In genomic region chr20:35312348-35312747, GRCh38 we compare ENCODE assay signal across 12 cellular contexts. TPM values are rescaled to one million over a fixed set of nuclear protein-coding genes. Genes with fewer than 3 reads are reported as not detected.
DNase-seq lines count a peak whose midpoint lies in the region; ATAC-seq, FAIRE-seq and TF ChIP-seq lines count a peak whose summit lies in the region.
"Had no signal": no experiment of that assay in that cellular context is flagged by ENCODE, and none has a peak within 500 bp of the region (broad histone marks: within the 10 kb centered on the region; RNA-seq: fewer than 3 reads in every experiment).

No MANE protein-coding gene starts in this region.

- intact Hi-C loops in kidney (cut with DNase I): no loop called here

- TF ChIP-seq CTCF in endodermal cell (conservative IDR thresholded peaks at IDR 0.05) (no peak), kidney (IDR thresholded peaks at IDR 0.05; ENCODE audit: borderline replicate concordance, extremely low read depth, insufficient read depth) (no peak)

- ATAC-seq in stimulated activated effector memory CD8-positive, alpha-beta T cell treated with anti-CD3 and anti-CD28 coated beads, Interleukin-12 subunit alpha, Interleukin-12 subunit beta, amount 100 ng/mL, for 72 hours: peak; percentile 79
- ATAC-seq in GM21528 (IDR thresholded peaks at IDR 0.05; ENCODE audit: low FRiP score, unreplicated experiment): no peak
- ATAC-seq: CD8-positive, alpha-beta T cell had no signal

- no peaks in the 10 kb centered on the region for H3K27me3 ChIP-seq in endodermal cell (ENCODE audit: control insufficient read depth, insufficient read depth, low read length, poor library complexity, severe bottlenecking)

- H3K9me3 Mint-ChIP-seq in endodermal cell: no peaks in the 10 kb centered on the region
- no peaks in the 10 kb centered on the region for H3K9me3 Mint-ChIP-seq in stimulated activated effector memory CD8-positive, alpha-beta T cell treated with anti-CD3 and anti-CD28 coated beads, Interleukin-12 subunit alpha, Interleukin-12 subunit beta, amount 100 ng/mL, for 72 hours
- H3K9me3 Mint-ChIP-seq: CD8-positive, alpha-beta T cell; dendritic cell treated with granulocyte-macrophage colony-stimulating factor and Interleukin-4, amounts not matched to agents 40 ng/mL and 50 ng/mL, for 4 days; nephron had no signal

- H3K4me1 ChIP-seq in endodermal cell (ENCODE audit: control insufficient read depth, insufficient read depth, low read length) (peaks cover 4% of the 10 kb centered on the region), kidney (ENCODE audit: control insufficient read depth in 1 of 2, insufficient read depth in 1 of 2, low read depth in 1 of 2, low read length in 2 of 2) (peaks cover 8 to 10% of the 10 kb centered on the region in 2 donors)

- H3K4me3 Mint-ChIP-seq in endodermal cell: no peak overlapping the region
- peak overlapping the region; percentile 5 for H3K4me3 Mint-ChIP-seq in stimulated activated effector memory CD8-positive, alpha-beta T cell treated with anti-CD3 and anti-CD28 coated beads, Interleukin-12 subunit alpha, Interleukin-12 subunit beta, amount 100 ng/mL, for 72 hours
- H3K4me3 Mint-ChIP-seq: CD8-positive, alpha-beta T cell; dendritic cell treated with granulocyte-macrophage colony-stimulating factor and Interleukin-4, amounts not matched to agents 40 ng/mL and 50 ng/mL, for 4 days; nephron had no signal

- H3K9ac ChIP-seq in endodermal cell (ENCODE audit: extremely low read depth, low read length, poor library complexity, severe bottlenecking) (no peak overlapping the region), kidney (ENCODE audit: low read length in 2 of 2) (no peak overlapping the region)

- peak; percentile 50 for DNase-seq in activated CD8-positive, alpha-beta memory T cell treated with anti-CD3 and anti-CD28 coated beads, Interleukin-2, amount 50 U/mL, for 48 hours
- no peak for DNase-seq in activated CD8-positive, alpha-beta memory T cell treated with anti-CD3 and anti-CD28 coated beads for 24 hours
- DNase-seq in RPMI7951 (ENCODE audit: low read depth): peak; percentile 99
- DNase-seq in endodermal cell: no peak
- no peak for DNase-seq in stimulated activated effector memory CD8-positive, alpha-beta T cell treated with anti-CD3 and anti-CD28 coated beads, Interleukin-12 subunit alpha, Interleukin-12 subunit beta, amount 100 ng/mL, for 72 hours (ENCODE audit: low spot score in 2 of 2)
- DNase-seq in cerebellar cortex (ENCODE audit: low spot score): no peak
- no peak for DNase-seq in kidney
- DNase-seq: CD8-positive, alpha-beta T cell had no signal

- peaks cover 9% of the 10 kb centered on the region for H3K36me3 ChIP-seq in endodermal cell (ENCODE audit: control insufficient read depth, insufficient read depth, low read length)
- peaks cover 2 to 4% of the 10 kb centered on the region in 2 donors for H3K36me3 ChIP-seq in kidney (ENCODE audit: control insufficient read depth in 1 of 2, insufficient read depth in 2 of 2, low read length in 2 of 2)

- FAIRE-seq in kidney (lab: Jason Lieb, UNC): no peak

- H3K4me3 ChIP-seq in endodermal cell (ENCODE audit: low read length) (no peak overlapping the region), kidney (ENCODE audit: low read length in 2 of 2) (no peak overlapping the region)

- H3K4me1 Mint-ChIP-seq in endodermal cell: peaks cover 19% of the 10 kb centered on the region
- H3K4me1 Mint-ChIP-seq in stimulated activated effector memory CD8-positive, alpha-beta T cell treated with anti-CD3 and anti-CD28 coated beads, Interleukin-12 subunit alpha, Interleukin-12 subunit beta, amount 100 ng/mL, for 72 hours: peaks cover 52% of the 10 kb centered on the region
- H3K4me1 Mint-ChIP-seq: nephron had no signal

- H3K36me3 Mint-ChIP-seq in endodermal cell (ENCODE audit: low read depth): peaks cover 19% of the 10 kb centered on the region
- H3K36me3 Mint-ChIP-seq in stimulated activated effector memory CD8-positive, alpha-beta T cell treated with anti-CD3 and anti-CD28 coated beads, Interleukin-12 subunit alpha, Interleukin-12 subunit beta, amount 100 ng/mL, for 72 hours: peaks cover 26% of the 10 kb centered on the region

- H3K27ac Mint-ChIP-seq in endodermal cell: peak overlapping the region; percentile 25
- H3K27ac Mint-ChIP-seq in stimulated activated effector memory CD8-positive, alpha-beta T cell treated with anti-CD3 and anti-CD28 coated beads, Interleukin-12 subunit alpha, Interleukin-12 subunit beta, amount 100 ng/mL, for 72 hours: peak overlapping the region; percentile 71
- H3K27ac Mint-ChIP-seq: CD8-positive, alpha-beta T cell; dendritic cell treated with granulocyte-macrophage colony-stimulating factor and Interleukin-4, amounts not matched to agents 40 ng/mL and 50 ng/mL, for 4 days; nephron had no signal

- no peaks in the 10 kb centered on the region for H3K27me3 Mint-ChIP-seq in endodermal cell (ENCODE audit: insufficient read depth)
- H3K27me3 Mint-ChIP-seq: dendritic cell treated with granulocyte-macrophage colony-stimulating factor and Interleukin-4, amounts not matched to agents 40 ng/mL and 50 ng/mL, for 4 days had no signal

- H3K27ac ChIP-seq in endodermal cell (ENCODE audit: low read depth, low read length) (no peak overlapping the region), kidney (ENCODE audit: low read depth in 2 of 2, low read length in 2 of 2) (peak overlapping the region in 1 of 2 donors; percentile 15)
- H3K27ac ChIP-seq: HL-60 had no signal

- H3K9me3 ChIP-seq in endodermal cell (ENCODE audit: control insufficient read depth, low read length) (no peaks in the 10 kb centered on the region), kidney (ENCODE audit: control insufficient read depth in 1 of 2, low read length in 2 of 2) (no peaks in the 10 kb centered on the region)

- 60% methylated on average over 1 of the region's 1 CpG; no CpG with 5 or more reads in 1 of the 2 experiments for WGBS in endodermal cell (ENCODE audit: insufficient coverage in 1 of 2, insufficient read length in 1 of 2), 2 experiments

RNA-seq across cellular contexts. Expression of gene FAM83C, which starts 20.1 kb away (rescaled TPM):
- not detected in 2 replicates for total RNA-seq in RPMI7951 (2014; rRNA removed; shearing (Covaris generic))
- not detected for total RNA-seq in endodermal cell
- not detected for polyA plus RNA-seq in endodermal cell (2013, experiment 1 of 2)
- not detected for polyA plus RNA-seq in endodermal cell (2013, experiment 2 of 2)
- not detected for total RNA-seq in kidney
- not detected for polyA plus RNA-seq in kidney (ENCODE audit: insufficient read depth, low read depth, low replicate concordance)
- total RNA-seq: CD8-positive, alpha-beta T cell had no signal

RNA-seq across cellular contexts. Expression of gene EIF6, which starts 27.8 kb away (rescaled TPM):
- total RNA-seq in RPMI7951 (2014; rRNA removed; shearing (Covaris generic)): 434 and 435 TPM in 2 replicates
- total RNA-seq in endodermal cell (100 to 1,000 TPM; 127 to 132 TPM), kidney (114 TPM)
- polyA plus RNA-seq in endodermal cell (2013, experiment 1 of 2): 91.6 TPM
- polyA plus RNA-seq in endodermal cell (2013, experiment 2 of 2): 82.7 TPM
- polyA plus RNA-seq in kidney (ENCODE audit: insufficient read depth, low read depth, low replicate concordance): 254 TPM

RNA-seq across cellular contexts. Expression of gene MMP24OS, which starts 34.4 kb away (rescaled TPM):
- 12.8 and 19.1 TPM in 2 replicates for total RNA-seq in RPMI7951 (2014; rRNA removed; shearing (Covaris generic))
- total RNA-seq in endodermal cell (10 to 100 TPM; 32.2 to 38.8 TPM), kidney (127 TPM)
- 46.0 TPM for polyA plus RNA-seq in endodermal cell (2013, experiment 1 of 2)
- 41.6 TPM for polyA plus RNA-seq in endodermal cell (2013, experiment 2 of 2)
- 248 TPM for polyA plus RNA-seq in kidney (ENCODE audit: insufficient read depth, low read depth, low replicate concordance)

Comparison
In these comparisons a context has a peak if more than half of its experiments do, and no peak if none do; other contexts are left out.
1. DNase-seq: peak in activated CD8-positive, alpha-beta memory T cell treated with anti-CD3 and anti-CD28 coated beads, Interleukin-2, amount 50 U/mL, for 48 hours (single experiment) and RPMI7951 (single experiment); none in activated CD8-positive, alpha-beta memory T cell treated with anti-CD3 and anti-CD28 coated beads for 24 hours (single experiment), endodermal cell (single experiment), stimulated activated effector memory CD8-positive, alpha-beta T cell treated with anti-CD3 and anti-CD28 coated beads, Interleukin-12 subunit alpha, Interleukin-12 subunit beta, amount 100 ng/mL, for 72 hours (0 of 2), cerebellar cortex (single experiment) and kidney (single experiment).